ENCODE assay signal across 14 cellular contexts in genomic region chr17:57867126-57867525, GRCh38. TPM values are rescaled to one million over a fixed set of nuclear protein-coding genes. Genes with fewer than 3 reads are reported as not detected.
A peak's percentile ranks its signal among the peaks of the same experiment; 100 is the strongest.
DNase-seq lines count a peak whose midpoint lies in the region; ATAC-seq and TF ChIP-seq lines count a peak whose summit lies in the region.
"Had no signal": no experiment of that assay in that cellular context is flagged by ENCODE, and none has a peak within 500 bp of the region (broad histone marks: within the 10 kb centered on the region; RNA-seq: fewer than 3 reads in every experiment).

No MANE protein-coding gene starts in this region.

- H2AFZ ChIP-seq in DND-41 (ENCODE audit: low read depth, low read length) (no peak overlapping the region), fibroblast of lung (ENCODE audit: low read length) (no peak overlapping the region), smooth muscle cell (ENCODE audit: low read depth) (no peak overlapping the region)

- H3K9ac ChIP-seq in DND-41 (ENCODE audit: low read depth, low read length), result no peak overlapping the region
- no peak overlapping the region for H3K9ac ChIP-seq in fibroblast of lung (ENCODE audit: insufficient read depth, low read length)
- no peak overlapping the region for H3K9ac ChIP-seq in smooth muscle cell (ENCODE audit: low read depth)

- H3K27me3 ChIP-seq in DND-41 (ENCODE audit: insufficient read depth, low read length, poor library complexity) (no peaks in the 10 kb centered on the region), Peyer's patch (no peaks in the 10 kb centered on the region), fibroblast of lung (ENCODE audit: control insufficient read depth, insufficient read depth, low read length) (no peaks in the 10 kb centered on the region), smooth muscle cell (ENCODE audit: low read depth) (no peaks in the 10 kb centered on the region)

- H3K79me2 ChIP-seq in DND-41 (ENCODE audit: insufficient read depth, low read length) (no peaks in the 10 kb centered on the region), fibroblast of lung (ENCODE audit: control insufficient read depth, insufficient read depth, low read length) (no peaks in the 10 kb centered on the region), smooth muscle cell (ENCODE audit: low read depth) (no peaks in the 10 kb centered on the region)

- DNase-seq in DND-41 (no peak), Peyer's patch (no peak), fibroblast of lung (ENCODE audit: low read depth in 2 of 2) (no peak), smooth muscle cell (lab: John Stamatoyannopoulos, UW; ENCODE audit: unreplicated experiment) (no peak), AG08396 (ENCODE audit: low spot score) (no peak), superior temporal gyrus (ENCODE audit: extremely low spot score) (no peak), SIG-M5 (lab: John Stamatoyannopoulos, UW) (no peak), activated T-cell treated with anti-CD3 and anti-CD28 coated beads for 4 hours (no peak)
- DNase-seq: activated CD4-positive, alpha-beta T cell treated with anti-CD3 and anti-CD28 coated beads for 36 hours; DMS79 treated with DMSO at 0.1 percent for 48 hours; head of caudate nucleus; stimulated activated CD8-positive, alpha-beta memory T cell treated with anti-CD3 and anti-CD28 coated beads, Interleukin-4, amount 100 ng/mL, for 48 hours; T-helper 9 cell had no signal

- H3K4me1 ChIP-seq in DND-41 (ENCODE audit: insufficient read depth, low read length) (peaks cover 25% of the 10 kb centered on the region), Peyer's patch (peaks cover 0 to 26% (median 15%) of the 10 kb centered on the region in 4 donors), fibroblast of lung (ENCODE audit: control insufficient read depth, extremely low read depth, insufficient read depth, low read length) (peaks cover 45% of the 10 kb centered on the region), smooth muscle cell (ENCODE audit: low read depth) (peaks cover 26% of the 10 kb centered on the region)

- H3F3A ChIP-seq in smooth muscle cell (ENCODE audit: low read depth), result peaks cover 29% of the 10 kb centered on the region

- TF ChIP-seq CTCF in DND-41 (IDR thresholded peaks at IDR 0.05; ENCODE audit: borderline replicate concordance, extremely low read depth, low read length, poor library complexity, severe bottlenecking) (no peak), Peyer's patch (IDR thresholded peaks at IDR 0.05) (no peak), fibroblast of lung (conservative IDR thresholded peaks at IDR 0.05 in 1 of 2, IDR thresholded peaks at IDR 0.05 in 1 of 2; ENCODE audit: low read depth in 1 of 2, low read length in 2 of 2) (no peak), smooth muscle cell (IDR thresholded peaks at IDR 0.05; ENCODE audit: borderline replicate concordance, insufficient read depth, poor library complexity, severe bottlenecking) (no peak)

- WGBS in smooth muscle cell (ENCODE audit: low lambda C conversion rate), result 100% methylated on average over 10 of the region's 10 CpGs

- H3K4me3 ChIP-seq in DND-41 (ENCODE audit: low read depth in 1 of 2, low read length in 2 of 2) (no peak overlapping the region), Peyer's patch (no peak overlapping the region), fibroblast of lung (replicated peaks in 1 of 4; ENCODE audit: control extremely low read depth in 1 of 4, insufficient read depth in 1 of 4, low read depth in 3 of 4, low read length in 4 of 4) (no peak overlapping the region), smooth muscle cell (no peak overlapping the region)

- H3K9me3 ChIP-seq in DND-41 (ENCODE audit: insufficient read depth, low read length, severe bottlenecking) (no peaks in the 10 kb centered on the region), Peyer's patch (no peaks in the 10 kb centered on the region), fibroblast of lung (ENCODE audit: control insufficient read depth, insufficient read depth, low read depth, low read length) (no peaks in the 10 kb centered on the region), smooth muscle cell (replicated peaks; ENCODE audit: low read depth) (no peaks in the 10 kb centered on the region)

- no peak for ATAC-seq in DND-41 (ENCODE audit: insufficient read depth, low read depth)

- H3K36me3 ChIP-seq in DND-41 (ENCODE audit: insufficient read depth, low read length) (no peaks in the 10 kb centered on the region), Peyer's patch (peaks cover 0 to 9% (median 0%) of the 10 kb centered on the region in 3 donors), fibroblast of lung (ENCODE audit: control insufficient read depth, insufficient read depth, low read length) (peaks cover 22% of the 10 kb centered on the region), smooth muscle cell (ENCODE audit: low read depth) (no peaks in the 10 kb centered on the region)

- peak overlapping the region; percentile 68; the same call in 1 of the 2 replicates for H3K27ac ChIP-seq in DND-41 (ENCODE audit: low read length)
- peak overlapping the region in 3 of 4 donors; percentile 42 to 83 (median 67) for H3K27ac ChIP-seq in Peyer's patch
- peak overlapping the region; percentile 88 for H3K27ac ChIP-seq in fibroblast of lung (ENCODE audit: insufficient read depth, low read length)
- peak overlapping the region; percentile 79 for H3K27ac ChIP-seq in smooth muscle cell (ENCODE audit: low read depth)
- H3K27ac ChIP-seq: C4-2B had no signal

- H3K4me2 ChIP-seq in DND-41 (ENCODE audit: insufficient read depth, low read length) (no peak overlapping the region), fibroblast of lung (ENCODE audit: extremely low read depth, insufficient read depth, low read length) (no peak overlapping the region), smooth muscle cell (peak overlapping the region; percentile 70)

- TF ChIP-seq POLR2A in Peyer's patch (IDR thresholded peaks at IDR 0.05), result no peak

- H4K20me1 ChIP-seq in DND-41 (ENCODE audit: insufficient read depth, low read length) (no peaks in the 10 kb centered on the region), fibroblast of lung (ENCODE audit: control insufficient read depth, extremely low read depth, insufficient read depth, low read length) (no peaks in the 10 kb centered on the region), smooth muscle cell (ENCODE audit: low read depth) (peaks cover 9% of the 10 kb centered on the region)

RNA-seq across cellular contexts. Expression of gene MRPS23, which starts 17.3 kb away (rescaled TPM):
- total RNA-seq in Peyer's patch (1 to 10 TPM in 3 of 4 donors, under 1 TPM in 1; 0.83 to 7.4 (median 5.2) TPM), fibroblast of lung (18.5 and 27.9 TPM in 2 replicates), smooth muscle cell (32.3 and 33.1 TPM in 2 replicates)
- polyA plus RNA-seq in fibroblast of lung (40.0 and 57.6 TPM in 2 replicates), smooth muscle cell (48.4 and 51.1 TPM in 2 replicates)
- 43.7 and 57.2 TPM in 2 replicates for polyA plus RNA-seq in fibroblast of lung (2012)
- 23.0 and 43.6 TPM in 2 replicates for polyA minus RNA-seq in fibroblast of lung (ENCODE audit: low replicate concordance)
